9 cellular contexts compared by ENCODE assay signal in genomic region chr20:63032861-63033634, GRCh38. TPM values are rescaled to one million over a fixed set of nuclear protein-coding genes. Genes with fewer than 3 reads are reported as not detected.
DNase-seq lines count a peak whose midpoint lies in the region; ATAC-seq and TF ChIP-seq lines count a peak whose summit lies in the region.
"Had no signal": no experiment of that assay in that cellular context is flagged by ENCODE, and none has a peak within 500 bp of the region (broad histone marks: within the 10 kb centered on the region; RNA-seq: fewer than 3 reads in every experiment).

No MANE protein-coding gene starts in this region.

- DNase-seq in GM12864 (ENCODE audit: low read depth) (peak; percentile 54), OCI-LY7 (ENCODE audit: low spot score) (peak; percentile 56), left lung (peak; percentile 19 to 77), NCI-H1436 (lab: John Stamatoyannopoulos, UW) (no peak), GM10266 (ENCODE audit: extremely low spot score) (no peak)

- peak overlapping the region; percentile 69 for H2AFZ ChIP-seq in OCI-LY7 (ENCODE audit: low read length)

- POLR2A ChIA-PET in OCI-LY7 (lab: Charles Lee): no interaction called here

- H3K9me3 ChIP-seq in OCI-LY7 (ENCODE audit: low read length) (no peaks in the 10 kb centered on the region), left lung (no peaks in the 10 kb centered on the region)

- peaks cover 25 to 98% of the 10 kb centered on the region in 2 donors for H3K27me3 ChIP-seq in left lung

- peak overlapping the region; percentile 45 for H3K4me2 ChIP-seq in OCI-LY7 (ENCODE audit: low read length)

- H3K4me3 ChIP-seq in GM12864 (ENCODE audit: low read depth, low read length): no peak overlapping the region; the same call in 1 of the 2 replicates
- no peak overlapping the region for H3K4me3 ChIP-seq in OCI-LY7 (ENCODE audit: low read depth, low read length, poor library complexity, severe bottlenecking)
- no peak overlapping the region for H3K4me3 ChIP-seq in left lung

- BruUV-seq in OCI-LY7 (replicated peaks; lab: Mats Ljungman, UMichigan): no TSS peak

- intact Hi-C loops in OCI-LY7 (cut with micrococcal nuclease; ENCODE audit: unreplicated experiment) (no loop called here), left lung (cut with DNase I) (no loop called here)

- H3K36me3 ChIP-seq in OCI-LY7 (ENCODE audit: insufficient read depth, low read length): no peaks in the 10 kb centered on the region
- H3K36me3 ChIP-seq in left lung: no peaks in the 10 kb centered on the region

- H3K79me2 ChIP-seq in OCI-LY7 (ENCODE audit: insufficient read depth, low read depth, low read length): no peaks in the 10 kb centered on the region

- H3K4me1 ChIP-seq in OCI-LY7 (ENCODE audit: insufficient read depth, low read length, poor library complexity, severe bottlenecking) (peaks cover 10% of the 10 kb centered on the region), left lung (no peaks in the 10 kb centered on the region)

- TF ChIP-seq CTCF in GM12864 (IDR thresholded peaks at IDR 0.05; ENCODE audit: low read depth, low read length, missing control alignments) (no peak), OCI-LY7 (conservative IDR thresholded peaks at IDR 0.05; ENCODE audit: low read length) (no peak), left lung (IDR thresholded peaks at IDR 0.05) (no peak), GM10266 (IDR thresholded peaks at IDR 0.05; ENCODE audit: control insufficient read depth, insufficient read depth, low read depth, missing control alignments) (no peak)

- H3K27ac ChIP-seq in OCI-LY7 (ENCODE audit: low read depth, low read length, poor library complexity, severe bottlenecking) (no peak overlapping the region), left lung (no peak overlapping the region)

- no peaks in the 10 kb centered on the region for H3K9me2 ChIP-seq in OCI-LY7 (ENCODE audit: insufficient read depth, low read length)

- ATAC-seq in GM19463 (IDR thresholded peaks at IDR 0.05; ENCODE audit: unreplicated experiment) (peak; percentile 51), left lung (no peak), GM21367 (IDR thresholded peaks at IDR 0.05; ENCODE audit: unreplicated experiment) (no peak), HG03045 (IDR thresholded peaks at IDR 0.05; ENCODE audit: unreplicated experiment) (no peak)

- CTCF ChIA-PET in OCI-LY7 (lab: Charles Lee; ENCODE audit: unreplicated experiment): interaction anchor here (0.6 kb wide), 1 partner anchor 15 kb away, joined by 6 read pairs; no protein-coding TSS in a partner anchor

- H4K20me1 ChIP-seq in OCI-LY7 (ENCODE audit: insufficient read depth, low read length): no peaks in the 10 kb centered on the region

RNA-seq across cellular contexts. Expression of gene BHLHE23, which starts 26.3 kb away (rescaled TPM):
- total RNA-seq in OCI-LY7 (2014; rRNA removed; shearing (Covaris generic)): not detected in 2 replicates
- not detected in 2 replicates for total RNA-seq in OCI-LY7 (2022)
- total RNA-seq in left lung: not detected
- total RNA-seq: RPMI7951 had no signal

Comparison
In these comparisons a context has a peak if more than half of its experiments do, and no peak if none do; other contexts are left out.
1. DNase-seq: peak in GM12864 (single experiment), OCI-LY7 (single experiment) and left lung (2 of 2); none in NCI-H1436 (single experiment) and GM10266 (single experiment).